Comparison of ENCODE assay signal across 26 cellular contexts in the genomic region with DNA sequence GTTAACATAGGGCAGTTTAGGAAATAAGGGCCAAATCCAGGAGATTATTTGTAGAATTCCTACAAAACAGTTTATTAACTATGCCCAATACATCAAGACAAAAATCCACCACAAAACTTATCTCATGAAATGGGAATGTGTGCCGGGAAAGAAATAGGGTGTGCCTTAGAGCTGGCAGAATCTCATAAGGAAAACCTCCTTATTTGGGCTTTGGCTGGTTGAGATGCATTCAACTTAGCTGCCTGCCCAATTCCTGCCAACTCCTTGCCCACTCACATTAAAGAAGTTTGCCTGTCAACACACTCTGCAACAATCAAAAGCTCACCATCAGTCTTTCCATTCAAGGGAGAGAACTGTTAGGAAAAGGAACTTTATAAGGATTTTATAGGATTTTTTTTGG.
"Had no signal": no experiment of that assay in that cellular context is flagged by ENCODE, and none has a peak within 500 bp of the region (broad histone marks: within the 10 kb centered on the region; RNA-seq: fewer than 3 reads in every experiment).

No MANE protein-coding gene starts in this region.

- H3K9ac ChIP-seq: neural progenitor cell had no signal

- H2AFZ ChIP-seq: hepatocyte, neural progenitor cell had no signal

- FAIRE-seq: urothelium cell line had no signal

- H3K79me2 ChIP-seq: hepatocyte had no signal

- H3K9me3 ChIP-seq: breast epithelium, left lung, right atrium auricular region, stomach, transverse colon had no signal

- H3K36me3 ChIP-seq: breast epithelium, left lung, neural progenitor cell, right atrium auricular region, stomach, transverse colon had no signal

- ATAC-seq: activated CD8-positive, alpha-beta T cell treated with anti-CD3 and anti-CD28 coated beads, Interleukin-2, amount 10 ng/mL, durations not matched to agents 7 days and 5 days; activated naive CD8-positive, alpha-beta T cell treated with anti-CD3 and anti-CD28 coated beads, Interleukin-2, amount 50 U/mL, for 24 hours; left lung; naive thymus-derived CD8-positive, alpha-beta T cell; stimulated activated effector memory CD8-positive, alpha-beta T cell treated with anti-CD3 and anti-CD28 coated beads, Interleukin-12 subunit alpha, Interleukin-12 subunit beta, amount 100 ng/mL, for 72 hours; T-cell had no signal

- H3K27ac ChIP-seq: breast epithelium, coronary artery, epithelial cell of prostate, hepatocyte, left lung, neural progenitor cell, right atrium auricular region, stomach, transverse colon, VCaP had no signal

- H3K4me2 ChIP-seq: hepatocyte, neural progenitor cell had no signal

- H3K27me3 ChIP-seq: breast epithelium, hepatocyte, left lung, neural progenitor cell, right atrium auricular region, stomach, transverse colon had no signal

- DNase-seq: activated CD4-positive, alpha-beta T cell treated with anti-CD3 and anti-CD28 coated beads, Interleukin-2, amount 50 U/mL, for 1 hour; activated CD4-positive, CD25-positive, alpha-beta regulatory T cell treated with anti-CD3 and anti-CD28 coated beads, Interleukin-2, amount 50 U/mL, for 72 hours; activated CD8-positive, alpha-beta T cell treated with anti-CD3 and anti-CD28 coated beads, Interleukin-2, amount 10 ng/mL, durations not matched to agents 7 days and 5 days; activated gamma-delta T cell; activated naive CD4-positive, alpha-beta T cell treated with anti-CD3 and anti-CD28 coated beads, Interleukin-2, amount 50 U/mL, for 16 hours; activated naive CD8-positive, alpha-beta T cell treated with anti-CD3 and anti-CD28 coated beads, Interleukin-2, amount 50 U/mL, for 24 hours; aorta; endodermal cell; foreskin melanocyte; kidney glomerular epithelial cell; left lung; naive thymus-derived CD8-positive, alpha-beta T cell; stimulated activated CD4-positive, alpha-beta T cell treated with anti-CD3 and anti-CD28 coated beads, Interleukin-12 subunit alpha, Interleukin-12 subunit beta, amount 100 ng/mL, for 4 hours; stimulated activated CD4-positive, alpha-beta T cell treated with anti-CD3 and anti-CD28 coated beads, Interleukin-2, amount 100 ng/mL, for 24 hours; stomach; T-cell; transverse colon had no signal

- H3K4me1 ChIP-seq: breast epithelium, left lung, neural progenitor cell, right atrium auricular region, stomach had no signal

- H3K4me3 ChIP-seq: breast epithelium, coronary artery, hepatocyte, left lung, neural progenitor cell, right atrium auricular region, stomach, transverse colon had no signal
